1 cellular context compared by ENCODE assay signal in genomic region chr4:1237981-1238675, GRCh38.
TF ChIP-seq lines count a peak whose summit lies in the region.

No MANE protein-coding gene starts in this region.

TF ChIP-seq in HepG2, 621 proteins besides CTCF, POLR2A, EP300 and RAD21:
- no peak for TF ChIP-seq SRSF4 (IDR thresholded peaks at IDR 0.05; ENCODE audit: low read depth, low read length, poor library complexity, severe bottlenecking)
- no peak for TF ChIP-seq ZNF558 (CRISPR knock-in tag; IDR thresholded peaks at IDR 0.05; ENCODE audit: borderline replicate concordance)
- TF ChIP-seq RBFOX2 (IDR thresholded peaks at IDR 0.05; ENCODE audit: low read depth, low read length), result peak; percentile 46; the same call in 1 of the 2 replicates
- TF ChIP-seq AGO2 (optimal IDR thresholded peaks at IDR 0.05; ENCODE audit: low read depth, low read length), result peak; percentile 79
- TF ChIP-seq NBN (conservative IDR thresholded peaks at IDR 0.05), result no peak
TF ChIP-seq in HepG2: peak in this region for 2.
